Comparison of ENCODE assay signal across 25 cellular contexts in the genomic region with DNA sequence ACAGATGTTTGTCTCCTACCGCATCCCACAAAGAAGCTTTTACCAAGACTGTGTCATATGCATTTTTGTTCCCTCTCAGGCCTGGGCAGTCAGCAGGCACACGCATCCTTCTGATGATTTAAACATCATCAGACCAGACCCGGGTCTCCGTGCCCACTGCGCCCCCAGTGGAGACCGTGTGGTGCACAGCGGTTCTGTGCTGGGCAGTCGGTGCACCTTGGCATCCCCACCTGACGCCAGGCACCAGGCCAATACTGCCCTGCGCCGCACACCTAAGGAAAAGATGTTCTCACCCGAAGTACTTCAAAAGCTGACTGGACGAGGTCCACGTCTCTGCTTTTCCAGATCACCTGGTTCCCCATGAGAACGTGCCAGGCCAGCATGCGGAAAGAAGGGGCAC. TPM values are rescaled to one million over a fixed set of nuclear protein-coding genes. Genes with fewer than 3 reads are reported as not detected.
DNase-seq lines count a peak whose midpoint lies in the region; ATAC-seq, FAIRE-seq and TF ChIP-seq lines count a peak whose summit lies in the region.
"Had no signal": no experiment of that assay in that cellular context is flagged by ENCODE, and none has a peak within 500 bp of the region (broad histone marks: within the 10 kb centered on the region; RNA-seq: fewer than 3 reads in every experiment).

No MANE protein-coding gene starts in this region.

- DNase-seq in A549 (ENCODE audit: low read depth in 1 of 2, low spot score in 1 of 2): peak in 1 of 2 experiments; percentile 60
- DNase-seq in SK-MEL-5 (ENCODE audit: low read depth, low spot score): peak; percentile 46
- DNase-seq in foreskin keratinocyte: no peak
- no peak for DNase-seq in body of pancreas
- DNase-seq in kidney: no peak
- DNase-seq in stimulated activated naive B cell treated with anti-CD40 and anti-IgM and Interleukin-4, amounts not matched to agents 10 μg/mL and 1 μg/mL and 100 μg/mL, for 72 hours: no peak
- DNase-seq: activated effector memory CD4-positive, alpha-beta T cell treated with anti-CD3 and anti-CD28 coated beads, Interleukin-2, amount 50 U/mL, for 16 hours; DMS79 treated with DMSO at 0.1 percent for 48 hours; foreskin fibroblast; HFFc6; hippocampal formation; mucosa of descending colon; NCI-H774; PC-9; small intestine; T-helper 9 cell; transverse colon had no signal

- WGBS in A549 (ENCODE audit: missing lambda C conversion rate): 79% methylated on average over 16 of the region's 16 CpGs
- WGBS in body of pancreas, 2 donors: 77 to 85% methylated on average over 14 to 16 of the region's 16 CpGs

- intact Hi-C loops in body of pancreas (cut with DNase I): no loop called here
- intact Hi-C loops in kidney (cut with DNase I): no loop called here

- no peaks in the 10 kb centered on the region for H3K4me1 Mint-ChIP-seq in stimulated activated naive B cell treated with anti-CD40 and anti-IgM and Interleukin-4, amounts not matched to agents 10 μg/mL and 1 μg/mL and 100 μg/mL, for 72 hours
- H3K4me1 Mint-ChIP-seq: neural crest cell had no signal

- peak in 1 of 2 experiments; percentile 41; a peak in 2 of 5 replicates for TF ChIP-seq RAD21 in A549 (conservative IDR thresholded peaks at IDR 0.05 in 1 of 2, IDR thresholded peaks at IDR 0.05 in 1 of 2)

- H3K4me2 ChIP-seq in A549: no peak overlapping the region
- H3K4me2 ChIP-seq: PC-9 had no signal

- peaks cover 6 to 53% of the 10 kb centered on the region in 2 donors for H3K36me3 ChIP-seq in body of pancreas (replicated peaks in 1 of 2; ENCODE audit: insufficient read depth in 1 of 2, low read depth in 2 of 2)
- peaks cover 51 to 73% of the 10 kb centered on the region in 2 donors for H3K36me3 ChIP-seq in kidney (ENCODE audit: control insufficient read depth in 1 of 2, insufficient read depth in 2 of 2, low read length in 2 of 2)

- POLR2A ChIA-PET in A549 (lab: Yijun Ruan, JAX): no interaction called here

- ATAC-seq in A549: peak; percentile 65 to 79
- ATAC-seq in foreskin keratinocyte: peak; percentile 18
- ATAC-seq in body of pancreas: no peak
- ATAC-seq in GM18909 (IDR thresholded peaks at IDR 0.05; ENCODE audit: poor library complexity, unreplicated experiment): no peak
- no peak for ATAC-seq in stimulated activated naive B cell treated with anti-CD40 and anti-IgM and Interleukin-4, amounts not matched to agents 10 μg/mL and 1 μg/mL and 100 μg/mL, for 72 hours (replicated peaks)
- ATAC-seq: K562, mucosa of descending colon had no signal

- no peak for TF ChIP-seq EP300 in A549 (IDR thresholded peaks at IDR 0.05)

- no peaks in the 10 kb centered on the region for H3K9me3 Mint-ChIP-seq in stimulated activated naive B cell treated with anti-CD40 and anti-IgM and Interleukin-4, amounts not matched to agents 10 μg/mL and 1 μg/mL and 100 μg/mL, for 72 hours
- H3K9me3 Mint-ChIP-seq: HFFc6; neural crest cell; stimulated activated naive CD8-positive, alpha-beta T cell treated with anti-CD3 and anti-CD28 coated beads, Interleukin-15, Interleukin-2, amounts not matched to agents 100 ng/mL and 50 ng/mL, for 24 hours had no signal

- CTCF ChIA-PET in A549 (lab: Yijun Ruan, JAX): interaction anchor here (1.4 to 2.0 kb wide), 4 partner anchors 10 to 99 kb away, joined by 3 to 5 read pairs (median 4); no protein-coding TSS in a partner anchor

- peak; percentile 21; the same call in 1 of the 3 replicates for TF ChIP-seq CTCF in A549 (IDR thresholded peaks at IDR 0.05)
- TF ChIP-seq CTCF in GM12873 (IDR thresholded peaks at IDR 0.05; ENCODE audit: insufficient read depth, low read depth, low read length, missing control alignments): peak; percentile 12
- TF ChIP-seq CTCF in foreskin keratinocyte (conservative IDR thresholded peaks at IDR 0.05): no peak
- TF ChIP-seq CTCF in body of pancreas (IDR thresholded peaks at IDR 0.05): no peak
- TF ChIP-seq CTCF in kidney (IDR thresholded peaks at IDR 0.05; ENCODE audit: borderline replicate concordance, extremely low read depth, insufficient read depth): no peak

- no peak overlapping the region for H3K27ac Mint-ChIP-seq in stimulated activated naive B cell treated with anti-CD40 and anti-IgM and Interleukin-4, amounts not matched to agents 10 μg/mL and 1 μg/mL and 100 μg/mL, for 72 hours
- H3K27ac Mint-ChIP-seq: HFFc6; stimulated activated naive CD8-positive, alpha-beta T cell treated with anti-CD3 and anti-CD28 coated beads, Interleukin-15, Interleukin-2, amounts not matched to agents 100 ng/mL and 50 ng/mL, for 24 hours had no signal

- FAIRE-seq in A549 (lab: Jason Lieb, UNC) (no peak), kidney (lab: Jason Lieb, UNC) (no peak)
- FAIRE-seq: islet of Langerhans, K562, small intestine had no signal

- H3K4me3 ChIP-seq in A549 (no peak overlapping the region), body of pancreas (no peak overlapping the region), kidney (ENCODE audit: low read length in 2 of 2) (no peak overlapping the region)
- H3K4me3 ChIP-seq: dorsolateral prefrontal cortex, K562, mucosa of descending colon, PC-9, transverse colon had no signal

- in situ Hi-C loops in SK-MEL-5 (cut with HindIII; ENCODE audit: low pct_unique_long_range_greater_than_20kb, low sequenced_read_pairs): no loop called here

- no peak overlapping the region for H3K27ac ChIP-seq in A549
- H3K27ac ChIP-seq in foreskin keratinocyte: no peak overlapping the region
- no peak overlapping the region for H3K27ac ChIP-seq in body of pancreas
- no peak overlapping the region for H3K27ac ChIP-seq in kidney (ENCODE audit: low read depth in 2 of 2, low read length in 2 of 2)
- H3K27ac ChIP-seq: epithelial cell of prostate, PC-9, transverse colon had no signal

- H3K4me1 ChIP-seq in A549 (no peaks in the 10 kb centered on the region), foreskin keratinocyte (no peaks in the 10 kb centered on the region), body of pancreas (no peaks in the 10 kb centered on the region), kidney (ENCODE audit: control insufficient read depth in 1 of 2, insufficient read depth in 1 of 2, low read depth in 1 of 2, low read length in 2 of 2) (no peaks in the 10 kb centered on the region)
- H3K4me1 ChIP-seq: transverse colon had no signal

- H3K36me3 Mint-ChIP-seq in stimulated activated naive B cell treated with anti-CD40 and anti-IgM and Interleukin-4, amounts not matched to agents 10 μg/mL and 1 μg/mL and 100 μg/mL, for 72 hours: peaks cover 54 to 68% of the 10 kb centered on the region in 2 donors

- H3K27me3 ChIP-seq in foreskin keratinocyte (no peaks in the 10 kb centered on the region), body of pancreas (no peaks in the 10 kb centered on the region)
- H3K27me3 ChIP-seq: dorsolateral prefrontal cortex, transverse colon had no signal

- no peak overlapping the region for H3K9ac ChIP-seq in kidney (ENCODE audit: low read length in 2 of 2)

- H3K9me3 ChIP-seq in A549 (no peaks in the 10 kb centered on the region), body of pancreas (no peaks in the 10 kb centered on the region), kidney (ENCODE audit: control insufficient read depth in 1 of 2, low read length in 2 of 2) (no peaks in the 10 kb centered on the region)
- H3K9me3 ChIP-seq: mucosa of descending colon, transverse colon had no signal

- no peak overlapping the region for H3K4me3 Mint-ChIP-seq in stimulated activated naive B cell treated with anti-CD40 and anti-IgM and Interleukin-4, amounts not matched to agents 10 μg/mL and 1 μg/mL and 100 μg/mL, for 72 hours
- H3K4me3 Mint-ChIP-seq: HFFc6; neural crest cell; stimulated activated naive CD8-positive, alpha-beta T cell treated with anti-CD3 and anti-CD28 coated beads, Interleukin-15, Interleukin-2, amounts not matched to agents 100 ng/mL and 50 ng/mL, for 24 hours had no signal

- TF ChIP-seq POLR2A in A549 (IDR thresholded peaks at IDR 0.05; ENCODE audit: low read length) (no peak), body of pancreas (IDR thresholded peaks at IDR 0.05) (no peak)

- H3K27me3 Mint-ChIP-seq in stimulated activated naive B cell treated with anti-CD40 and anti-IgM and Interleukin-4, amounts not matched to agents 10 μg/mL and 1 μg/mL and 100 μg/mL, for 72 hours: no peaks in the 10 kb centered on the region
- H3K27me3 Mint-ChIP-seq: stimulated activated naive CD8-positive, alpha-beta T cell treated with anti-CD3 and anti-CD28 coated beads, Interleukin-15, Interleukin-2, amounts not matched to agents 100 ng/mL and 50 ng/mL, for 24 hours had no signal

TF ChIP-seq in A549, 52 proteins besides CTCF, POLR2A, EP300 and RAD21 (continues in another document):
- TF ChIP-seq CHD2 (IDR thresholded peaks at IDR 0.05; ENCODE audit: low read length, partially characterized antibody) (no peak), CEBPB (IDR thresholded peaks at IDR 0.05) (no peak), RFX5 (IDR thresholded peaks at IDR 0.05) (no peak), FOSB (CRISPR knock-in tag; IDR thresholded peaks at IDR 0.05) (no peak), CHD4 (IDR thresholded peaks at IDR 0.05; ENCODE audit: borderline replicate concordance) (no peak)

RNA-seq across cellular contexts. Expression of a gene that starts 10.6 kb away (rescaled TPM):
- polyA plus RNA-seq in A549 (2011; rRNA removed) (5.4 and 5.7 TPM in 2 replicates), A549 (2017; fragmentation: RNase III; extraction: RNeasy Plus Mini Kit Qiagen cat#74134 plus additional on column Dnase treatment) (5.6 to 6.6 TPM (median 5.6 TPM) in 3 replicates), foreskin keratinocyte (1.2 and 1.7 TPM in 2 replicates), kidney (ENCODE audit: insufficient read depth, low read depth, low replicate concordance) (2.9 TPM)
- 5.7 and 7.7 TPM in 2 replicates for polyA plus RNA-seq in A549 (2012; cell fraction: cytosol; rRNA removed)
- 6.5 and 9.7 TPM in 2 replicates for polyA plus RNA-seq in A549 (2012; cell fraction: nucleus; rRNA removed)
- 4.5 and 5.1 TPM in 2 replicates for polyA minus RNA-seq in A549 (2011; rRNA and poly(A)+ RNA removed)
- 4.3 and 4.7 TPM in 2 replicates for total RNA-seq in SK-MEL-5 (2014; rRNA removed; shearing (Covaris generic))
- polyA plus RNA-seq in SK-MEL-5 (2015; cell fraction: cytosol; rRNA removed): 5.8 and 8.0 TPM in 2 replicates
- 2.4 and 5.9 TPM in 2 replicates for polyA plus RNA-seq in SK-MEL-5 (2015; cell fraction: nucleus; rRNA removed)
- total RNA-seq in foreskin keratinocyte (1.6 and 2.2 TPM in 2 replicates), body of pancreas (1 to 10 TPM; 3.6 to 6.6 TPM), kidney (3.7 TPM)

RNA-seq across cellular contexts. Expression of a gene that starts 20.2 kb away (rescaled TPM):
- polyA plus RNA-seq in A549 (2011; rRNA removed) (14.2 and 16.1 TPM in 2 replicates), A549 (2017; fragmentation: RNase III; extraction: RNeasy Plus Mini Kit Qiagen cat#74134 plus additional on column Dnase treatment) (17.3 to 25.1 TPM (median 22.1 TPM) in 3 replicates), foreskin keratinocyte (6.0 and 6.8 TPM in 2 replicates), kidney (ENCODE audit: insufficient read depth, low read depth, low replicate concordance) (14.2 TPM)
- polyA plus RNA-seq in A549 (2012; cell fraction: cytosol; rRNA removed): 11.2 and 13.4 TPM in 2 replicates
- polyA plus RNA-seq in A549 (2012; cell fraction: nucleus; rRNA removed): 41.2 and 46.0 TPM in 2 replicates
- 31.7 and 32.1 TPM in 2 replicates for polyA minus RNA-seq in A549 (2011; rRNA and poly(A)+ RNA removed)
- 37.2 and 43.7 TPM in 2 replicates for total RNA-seq in SK-MEL-5 (2014; rRNA removed; shearing (Covaris generic))
- polyA plus RNA-seq in SK-MEL-5 (2015; cell fraction: cytosol; rRNA removed): 33.1 and 41.5 TPM in 2 replicates
- 173 and 190 TPM in 2 replicates for polyA plus RNA-seq in SK-MEL-5 (2015; cell fraction: nucleus; rRNA removed)
- total RNA-seq in foreskin keratinocyte (16.6 and 17.3 TPM in 2 replicates), body of pancreas (10 to 100 TPM; 35.8 to 64.3 TPM), kidney (44.4 TPM)

Comparison
In these comparisons a context has a peak if more than half of its experiments do, and no peak if none do; other contexts are left out.
1. ATAC-seq: peak in A549 (2 of 2) and foreskin keratinocyte (single experiment); none in body of pancreas (single experiment), GM18909 (single experiment) and stimulated activated naive B cell treated with anti-CD40 and anti-IgM and Interleukin-4, amounts not matched to agents 10 μg/mL and 1 μg/mL and 100 μg/mL, for 72 hours (0 of 2).
2. CTCF ChIP-seq: peak in A549 (single experiment) and GM12873 (single experiment); none in foreskin keratinocyte (single experiment), body of pancreas (0 of 7) and kidney (single experiment).